ENCODE assay signal across 1 cellular context in the genomic region with DNA sequence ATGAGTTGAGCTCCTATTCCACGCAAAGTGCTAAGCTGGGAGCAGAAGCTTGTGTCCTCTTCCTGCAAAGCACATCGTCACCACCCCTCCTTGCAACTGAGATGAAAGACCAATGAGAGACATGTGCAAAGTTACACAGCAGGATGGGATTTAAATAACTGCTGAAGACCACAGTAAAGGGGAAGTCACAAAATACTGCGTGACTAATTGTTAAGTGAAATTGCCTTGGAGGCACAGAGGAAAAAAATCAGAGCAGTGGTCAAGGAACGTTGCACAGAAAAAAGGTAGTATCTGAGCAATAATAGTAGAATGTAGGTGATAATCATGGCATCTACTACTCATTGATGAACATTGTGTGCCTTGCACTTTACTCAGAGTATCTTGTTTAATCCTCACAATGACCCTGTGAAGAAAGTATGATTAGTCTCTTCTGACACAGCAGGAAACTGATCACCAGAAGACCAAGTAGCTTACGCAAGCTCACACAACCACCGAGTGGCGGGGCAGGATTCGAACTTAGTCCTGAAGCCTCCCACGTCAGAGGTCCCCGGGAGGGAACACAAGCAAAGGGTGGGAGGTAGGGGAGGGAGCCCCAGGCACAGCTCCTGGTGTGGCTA.
TF ChIP-seq lines count a peak whose summit lies in the region.

No MANE protein-coding gene starts in this region.

TF ChIP-seq in GM23338, 12 proteins besides CTCF, POLR2A, EP300 and RAD21 (continued from another document):
- TF ChIP-seq, protein P1, sequence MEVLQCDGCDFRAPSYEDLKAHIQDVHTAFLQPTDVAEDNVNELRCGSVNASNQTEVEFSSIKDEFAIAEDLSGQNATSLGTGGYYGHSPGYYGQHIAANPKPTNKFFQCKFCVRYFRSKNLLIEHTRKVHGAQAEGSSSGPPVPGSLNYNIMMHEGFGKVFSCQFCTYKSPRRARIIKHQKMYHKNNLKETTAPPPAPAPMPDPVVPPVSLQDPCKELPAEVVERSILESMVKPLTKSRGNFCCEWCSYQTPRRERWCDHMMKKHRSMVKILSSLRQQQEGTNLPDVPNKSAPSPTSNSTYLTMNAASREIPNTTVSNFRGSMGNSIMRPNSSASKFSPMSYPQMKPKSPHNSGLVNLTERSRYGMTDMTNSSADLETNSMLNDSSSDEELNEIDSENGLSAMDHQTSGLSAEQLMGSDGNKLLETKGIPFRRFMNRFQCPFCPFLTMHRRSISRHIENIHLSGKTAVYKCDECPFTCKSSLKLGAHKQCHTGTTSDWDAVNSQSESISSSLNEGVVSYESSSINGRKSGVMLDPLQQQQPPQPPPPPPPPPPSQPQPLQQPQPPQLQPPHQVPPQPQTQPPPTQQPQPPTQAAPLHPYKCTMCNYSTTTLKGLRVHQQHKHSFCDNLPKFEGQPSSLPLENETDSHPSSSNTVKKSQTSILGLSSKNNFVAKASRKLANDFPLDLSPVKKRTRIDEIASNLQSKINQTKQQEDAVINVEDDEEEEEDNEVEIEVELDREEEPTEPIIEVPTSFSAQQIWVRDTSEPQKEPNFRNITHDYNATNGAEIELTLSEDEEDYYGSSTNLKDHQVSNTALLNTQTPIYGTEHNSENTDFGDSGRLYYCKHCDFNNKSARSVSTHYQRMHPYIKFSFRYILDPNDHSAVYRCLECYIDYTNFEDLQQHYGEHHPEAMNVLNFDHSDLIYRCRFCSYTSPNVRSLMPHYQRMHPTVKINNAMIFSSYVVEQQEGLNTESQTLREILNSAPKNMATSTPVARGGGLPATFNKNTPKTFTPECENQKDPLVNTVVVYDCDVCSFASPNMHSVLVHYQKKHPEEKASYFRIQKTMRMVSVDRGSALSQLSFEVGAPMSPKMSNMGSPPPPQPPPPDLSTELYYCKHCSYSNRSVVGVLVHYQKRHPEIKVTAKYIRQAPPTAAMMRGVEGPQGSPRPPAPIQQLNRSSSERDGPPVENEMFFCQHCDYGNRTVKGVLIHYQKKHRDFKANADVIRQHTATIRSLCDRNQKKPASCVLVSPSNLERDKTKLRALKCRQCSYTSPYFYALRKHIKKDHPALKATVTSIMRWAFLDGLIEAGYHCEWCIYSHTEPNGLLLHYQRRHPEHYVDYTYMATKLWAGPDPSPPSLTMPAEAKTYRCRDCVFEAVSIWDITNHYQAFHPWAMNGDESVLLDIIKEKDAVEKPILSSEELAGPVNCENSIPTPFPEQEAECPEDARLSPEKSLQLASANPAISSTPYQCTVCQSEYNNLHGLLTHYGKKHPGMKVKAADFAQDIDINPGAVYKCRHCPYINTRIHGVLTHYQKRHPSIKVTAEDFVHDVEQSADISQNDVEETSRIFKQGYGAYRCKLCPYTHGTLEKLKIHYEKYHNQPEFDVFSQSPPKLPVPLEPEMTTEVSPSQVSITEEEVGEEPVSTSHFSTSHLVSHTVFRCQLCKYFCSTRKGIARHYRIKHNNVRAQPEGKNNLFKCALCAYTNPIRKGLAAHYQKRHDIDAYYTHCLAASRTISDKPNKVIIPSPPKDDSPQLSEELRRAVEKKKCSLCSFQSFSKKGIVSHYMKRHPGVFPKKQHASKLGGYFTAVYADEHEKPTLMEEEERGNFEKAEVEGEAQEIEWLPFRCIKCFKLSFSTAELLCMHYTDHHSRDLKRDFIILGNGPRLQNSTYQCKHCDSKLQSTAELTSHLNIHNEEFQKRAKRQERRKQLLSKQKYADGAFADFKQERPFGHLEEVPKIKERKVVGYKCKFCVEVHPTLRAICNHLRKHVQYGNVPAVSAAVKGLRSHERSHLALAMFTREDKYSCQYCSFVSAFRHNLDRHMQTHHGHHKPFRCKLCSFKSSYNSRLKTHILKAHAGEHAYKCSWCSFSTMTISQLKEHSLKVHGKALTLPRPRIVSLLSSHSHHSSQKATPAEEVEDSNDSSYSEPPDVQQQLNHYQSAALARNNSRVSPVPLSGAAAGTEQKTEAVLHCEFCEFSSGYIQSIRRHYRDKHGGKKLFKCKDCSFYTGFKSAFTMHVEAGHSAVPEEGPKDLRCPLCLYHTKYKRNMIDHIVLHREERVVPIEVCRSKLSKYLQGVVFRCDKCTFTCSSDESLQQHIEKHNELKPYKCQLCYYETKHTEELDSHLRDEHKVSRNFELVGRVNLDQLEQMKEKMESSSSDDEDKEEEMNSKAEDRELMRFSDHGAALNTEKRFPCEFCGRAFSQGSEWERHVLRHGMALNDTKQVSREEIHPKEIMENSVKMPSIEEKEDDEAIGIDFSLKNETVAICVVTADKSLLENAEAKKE (CRISPR knock-in tag; IDR thresholded peaks at IDR 0.05), result no peak
- no peak for TF ChIP-seq NANOG (IDR thresholded peaks at IDR 0.05; ENCODE audit: borderline replicate concordance)
- TF ChIP-seq STAT1 (IDR thresholded peaks at IDR 0.05; ENCODE audit: unreplicated experiment), result no peak
- TF ChIP-seq, protein P2, sequence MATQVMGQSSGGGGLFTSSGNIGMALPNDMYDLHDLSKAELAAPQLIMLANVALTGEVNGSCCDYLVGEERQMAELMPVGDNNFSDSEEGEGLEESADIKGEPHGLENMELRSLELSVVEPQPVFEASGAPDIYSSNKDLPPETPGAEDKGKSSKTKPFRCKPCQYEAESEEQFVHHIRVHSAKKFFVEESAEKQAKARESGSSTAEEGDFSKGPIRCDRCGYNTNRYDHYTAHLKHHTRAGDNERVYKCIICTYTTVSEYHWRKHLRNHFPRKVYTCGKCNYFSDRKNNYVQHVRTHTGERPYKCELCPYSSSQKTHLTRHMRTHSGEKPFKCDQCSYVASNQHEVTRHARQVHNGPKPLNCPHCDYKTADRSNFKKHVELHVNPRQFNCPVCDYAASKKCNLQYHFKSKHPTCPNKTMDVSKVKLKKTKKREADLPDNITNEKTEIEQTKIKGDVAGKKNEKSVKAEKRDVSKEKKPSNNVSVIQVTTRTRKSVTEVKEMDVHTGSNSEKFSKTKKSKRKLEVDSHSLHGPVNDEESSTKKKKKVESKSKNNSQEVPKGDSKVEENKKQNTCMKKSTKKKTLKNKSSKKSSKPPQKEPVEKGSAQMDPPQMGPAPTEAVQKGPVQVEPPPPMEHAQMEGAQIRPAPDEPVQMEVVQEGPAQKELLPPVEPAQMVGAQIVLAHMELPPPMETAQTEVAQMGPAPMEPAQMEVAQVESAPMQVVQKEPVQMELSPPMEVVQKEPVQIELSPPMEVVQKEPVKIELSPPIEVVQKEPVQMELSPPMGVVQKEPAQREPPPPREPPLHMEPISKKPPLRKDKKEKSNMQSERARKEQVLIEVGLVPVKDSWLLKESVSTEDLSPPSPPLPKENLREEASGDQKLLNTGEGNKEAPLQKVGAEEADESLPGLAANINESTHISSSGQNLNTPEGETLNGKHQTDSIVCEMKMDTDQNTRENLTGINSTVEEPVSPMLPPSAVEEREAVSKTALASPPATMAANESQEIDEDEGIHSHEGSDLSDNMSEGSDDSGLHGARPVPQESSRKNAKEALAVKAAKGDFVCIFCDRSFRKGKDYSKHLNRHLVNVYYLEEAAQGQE (IDR thresholded peaks at IDR 0.05; ENCODE audit: unreplicated experiment), result no peak
- TF ChIP-seq ZNF331 (CRISPR knock-in tag; IDR thresholded peaks at IDR 0.05; ENCODE audit: low read depth), result no peak
- no peak for TF ChIP-seq EZH2 (IDR thresholded peaks at IDR 0.05; ENCODE audit: low read depth, unreplicated experiment)
- TF ChIP-seq CREB1 (CRISPR knock-in tag; IDR thresholded peaks at IDR 0.05; ENCODE audit: low read depth), result no peak
